Comparison of ENCODE assay signal across 21 cellular contexts in genomic region chr3:122874116-122874515, GRCh38.
"Had no signal": no experiment of that assay in that cellular context is flagged by ENCODE, and none has a peak within 500 bp of the region (broad histone marks: within the 10 kb centered on the region; RNA-seq: fewer than 3 reads in every experiment).

No MANE protein-coding gene starts in this region.

- ATAC-seq: activated CD8-positive, alpha-beta memory T cell treated with anti-CD3 and anti-CD28 coated beads, Interleukin-2, amount 10 ng/mL, durations not matched to agents 7 days and 5 days; activated CD8-positive, alpha-beta T cell treated with anti-CD3 and anti-CD28 coated beads, Interleukin-2, amount 10 ng/mL, durations not matched to agents 7 days and 5 days; activated naive CD8-positive, alpha-beta T cell treated with anti-CD3 and anti-CD28 coated beads, Interleukin-2, amount 50 U/mL, for 24 hours; gastrocnemius medialis; naive thymus-derived CD4-positive, alpha-beta T cell; psoas muscle; stimulated activated effector memory CD8-positive, alpha-beta T cell treated with anti-CD3 and anti-CD28 coated beads, Interleukin-12 subunit alpha, Interleukin-12 subunit beta, amount 100 ng/mL, for 72 hours; WTC11 had no signal

- DNase-seq: activated CD4-positive, alpha-beta T cell treated with anti-CD3 and anti-CD28 coated beads for 1 hour; activated CD4-positive, alpha-beta T cell treated with anti-CD3 and anti-CD28 coated beads, Interleukin-2, amount 50 U/mL, for 1 hour; activated CD8-positive, alpha-beta memory T cell treated with anti-CD3 and anti-CD28 coated beads, Interleukin-2, amount 10 ng/mL, durations not matched to agents 7 days and 5 days; activated CD8-positive, alpha-beta T cell treated with anti-CD3 and anti-CD28 coated beads, Interleukin-2, amount 10 ng/mL, durations not matched to agents 7 days and 5 days; activated naive CD8-positive, alpha-beta T cell treated with anti-CD3 and anti-CD28 coated beads, Interleukin-2, amount 50 U/mL, for 24 hours; activated T-cell treated with anti-CD3 and anti-CD28 coated beads, Interleukin-2, amount 50 U/mL, for 48 hours; cerebellar nuclear complex; colonic mucosa; effector memory CD4-positive, alpha-beta T cell; gastrocnemius medialis; islet precursor cell; mammary epithelial cell; naive thymus-derived CD4-positive, alpha-beta T cell; nucleus accumbens; psoas muscle; sigmoid colon; small intestine; stimulated activated CD4-positive, alpha-beta T cell treated with anti-CD3 and anti-CD28 coated beads, Interleukin-4, amount 100 ng/mL, for 24 hours; upper lobe of left lung had no signal
